ENCODE assay signal across 8 cellular contexts in genomic region chr1:84620720-84621313, GRCh38. TPM values are rescaled to one million over a fixed set of nuclear protein-coding genes. Genes with fewer than 3 reads are reported as not detected.
DNase-seq lines count a peak whose midpoint lies in the region; ATAC-seq and TF ChIP-seq lines count a peak whose summit lies in the region.

No MANE protein-coding gene starts in this region.

- peaks cover 19% of the 10 kb centered on the region for H3K4me1 Mint-ChIP-seq in chondrocyte (ENCODE audit: low read depth)

- ATAC-seq in GM18873 (IDR thresholded peaks at IDR 0.05; ENCODE audit: low FRiP score, unreplicated experiment) (peak; percentile 85), HG03159 (IDR thresholded peaks at IDR 0.05; ENCODE audit: unreplicated experiment) (peak; percentile 91), left colon (peak; percentile 98)

- peak; percentile 100 for TF ChIP-seq CTCF in chondrocyte (IDR thresholded peaks at IDR 0.05)

- no peaks in the 10 kb centered on the region for H3K27me3 Mint-ChIP-seq in chondrocyte (ENCODE audit: low read depth)

- H3K27ac Mint-ChIP-seq in chondrocyte (ENCODE audit: unreplicated experiment): peak overlapping the region; percentile 76

- intact Hi-C loops in left colon (cut with DNase I, micrococcal nuclease): loop anchor here in 1 of 2 donors (10.0 kb wide), 1 partner anchor 134 kb away; no protein-coding TSS in a partner anchor

- H3K36me3 Mint-ChIP-seq in chondrocyte (ENCODE audit: low read depth): no peaks in the 10 kb centered on the region

- H3K4me3 Mint-ChIP-seq in chondrocyte (ENCODE audit: unreplicated experiment): peak overlapping the region; percentile 84

- DNase-seq in AG08396 (ENCODE audit: low spot score) (peak; percentile 91), NCI-H2227 treated with DMSO at 0.1 percent for 48 hours (lab: John Stamatoyannopoulos, UW) (peak; percentile 77), chondrocyte (ENCODE audit: low spot score) (no peak), left colon (peak; percentile 71 to 81)
- peak; percentile 91 for DNase-seq in activated CD4-positive, CD25-positive, alpha-beta regulatory T cell treated with anti-CD3 and anti-CD28 coated beads, Interleukin-2, amount 50 U/mL, for 72 hours
- DNase-seq in stimulated activated CD4-positive, alpha-beta T cell treated with anti-CD3 and anti-CD28 coated beads, Interleukin-1b, Interleukin-23, amount 100 ng/mL, for 48 hours: peak; percentile 82

- H3K9me3 Mint-ChIP-seq in chondrocyte (ENCODE audit: low read depth): no peaks in the 10 kb centered on the region

RNA-seq across cellular contexts. Expression of gene CTBS, which starts 46.6 kb away (rescaled TPM):
- total RNA-seq in chondrocyte (20.3 to 22.0 TPM (median 20.9 TPM) in 3 replicates), left colon (10 to 100 TPM; 20.5 to 23.7 TPM)
